18 cellular contexts compared by ENCODE assay signal in the genomic region with DNA sequence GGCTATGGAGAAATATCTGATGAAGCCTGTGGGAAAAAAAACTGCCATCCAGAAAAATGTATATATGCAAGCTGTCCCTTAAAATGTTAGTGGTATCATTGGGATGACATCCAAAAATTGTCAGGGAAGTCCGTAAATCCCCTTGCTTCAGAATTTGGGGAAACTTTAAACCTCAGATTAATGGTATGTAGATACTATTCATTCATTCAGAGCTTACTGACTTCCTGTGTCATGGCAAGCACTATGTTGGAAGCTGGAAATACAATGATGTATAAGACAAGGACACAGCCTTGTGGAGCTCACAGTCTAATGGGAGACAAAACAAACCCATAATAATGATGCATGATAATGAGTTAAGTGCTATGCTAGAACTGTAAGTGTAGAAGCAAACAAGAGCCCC. TPM values are rescaled to one million over a fixed set of nuclear protein-coding genes. Genes with fewer than 3 reads are reported as not detected.
DNase-seq lines count a peak whose midpoint lies in the region; ATAC-seq and TF ChIP-seq lines count a peak whose summit lies in the region.
"Had no signal": no experiment of that assay in that cellular context is flagged by ENCODE, and none has a peak within 500 bp of the region (broad histone marks: within the 10 kb centered on the region; RNA-seq: fewer than 3 reads in every experiment).

No MANE protein-coding gene starts in this region.

- H3K4me3 ChIP-seq in choroid plexus epithelial cell (ENCODE audit: low read depth, low read length), result no peak overlapping the region
- no peak overlapping the region for H3K4me3 ChIP-seq in right lobe of liver
- peak overlapping the region in 1 of 2 donors; percentile 36 for H3K4me3 ChIP-seq in stomach smooth muscle (ENCODE audit: low read length in 2 of 2)
- H3K4me3 ChIP-seq: GM23338, SJSA1 had no signal

- H3K9ac ChIP-seq in stomach smooth muscle (ENCODE audit: low read length in 2 of 2), result no peak overlapping the region

- ATAC-seq in right lobe of liver (peak in 1 of 4 donors; percentile 3), GM21381 (IDR thresholded peaks at IDR 0.05; ENCODE audit: unreplicated experiment) (no peak)
- ATAC-seq: GM23338 had no signal

- TF ChIP-seq CTCF in choroid plexus epithelial cell (conservative IDR thresholded peaks at IDR 0.05; ENCODE audit: low read depth, low read length) (no peak), right lobe of liver (IDR thresholded peaks at IDR 0.05) (no peak)

- H3K27me3 ChIP-seq in right lobe of liver (no peaks in the 10 kb centered on the region), stomach smooth muscle (ENCODE audit: control insufficient read depth in 1 of 2, insufficient read depth in 2 of 2, low read length in 2 of 2) (no peaks in the 10 kb centered on the region)
- H3K27me3 ChIP-seq: SJSA1 had no signal

- H3K27ac ChIP-seq in right lobe of liver (peak overlapping the region; percentile 75 to 82 (median 80)), stomach smooth muscle (ENCODE audit: low read length) (peak overlapping the region; percentile 94)
- H3K27ac ChIP-seq: SJSA1 had no signal

- H3K9me3 ChIP-seq in right lobe of liver, result no peaks in the 10 kb centered on the region
- H3K9me3 ChIP-seq in stomach smooth muscle (ENCODE audit: control insufficient read depth in 2 of 2, low read length in 2 of 2), result no peaks in the 10 kb centered on the region
- H3K9me3 ChIP-seq: SJSA1 had no signal

- intact Hi-C loops in right lobe of liver (cut with DNase I), result loop anchor here in 1 of 2 donors (5.0 kb wide), 1 partner anchor 208 kb away; no protein-coding TSS in a partner anchor

- peak; percentile 56 for DNase-seq in HCEC 1CT
- peak; percentile 50 for DNase-seq in choroid plexus epithelial cell (ENCODE audit: low read depth)
- DNase-seq in right lobe of liver, result no peak
- no peak for DNase-seq in SKM-1 (lab: John Stamatoyannopoulos, UW; ENCODE audit: unreplicated experiment)
- no peak for DNase-seq in NCI-H1048 (lab: John Stamatoyannopoulos, UW)
- no peak for DNase-seq in HT-29 (ENCODE audit: low spot score)
- DNase-seq: GF-D8, mesendoderm, NCI-H1930, NCI-H524 had no signal

- no peaks in the 10 kb centered on the region for H3K36me3 ChIP-seq in right lobe of liver
- H3K36me3 ChIP-seq in stomach smooth muscle (ENCODE audit: control insufficient read depth in 2 of 2, insufficient read depth in 2 of 2, low read length in 2 of 2), result peaks cover 2 to 4% of the 10 kb centered on the region in 2 donors
- H3K36me3 ChIP-seq: SJSA1 had no signal

- H3K4me1 ChIP-seq in right lobe of liver, result peaks cover 0 to 43% (median 12%) of the 10 kb centered on the region in 4 donors
- H3K4me1 ChIP-seq in stomach smooth muscle (ENCODE audit: control insufficient read depth, insufficient read depth, low read length), result peaks cover 61% of the 10 kb centered on the region

- 38% methylated on average over 1 of the region's 1 CpG for WGBS in right lobe of liver (ENCODE audit: insufficient coverage, low coverage, low lambda C conversion rate, missing lambda C conversion rate)

- TF ChIP-seq POLR2A in right lobe of liver (IDR thresholded peaks at IDR 0.05), result no peak

RNA-seq across cellular contexts. Expression of gene MOB3B, which starts 10.9 kb away (rescaled TPM):
- 1 to 10 TPM; 1.0 to 2.4 (median 1.7) TPM for total RNA-seq in right lobe of liver
- total RNA-seq in HT-29 (2014; rRNA removed; shearing (Covaris generic)), result 3.1 TPM in 2 replicates
- total RNA-seq: SJSA1 had no signal

RNA-seq across cellular contexts. Expression of gene IFNK, which starts 16.4 kb away (rescaled TPM):
- total RNA-seq in right lobe of liver, result not detected
- not detected in 2 replicates for total RNA-seq in HT-29 (2014; rRNA removed; shearing (Covaris generic))
- total RNA-seq: activated T-helper 2 cell treated with anti-CD3 and anti-CD28 coated beads, Interferon-gamma antibody, Interleukin-2, Interleukin-4, amounts not matched to agents 10 μg/mL and 5 μg/mL and 100 μg/mL, durations not matched to agents 14 hours and 24 hours and 36 hours; B cell; GM23338; neural crest cell; SJSA1; temporal lobe had no signal

RNA-seq across cellular contexts. Expression of gene C9orf72, which starts 32.7 kb away (rescaled TPM):
- 1 to 10 TPM; 4.9 to 7.7 (median 6.8) TPM for total RNA-seq in right lobe of liver
- 2.4 and 3.5 TPM in 2 replicates for total RNA-seq in HT-29 (2014; rRNA removed; shearing (Covaris generic))

Comparison
In these comparisons a context has a peak if more than half of its experiments do, and no peak if none do; other contexts are left out.
1. DNase-seq: peak in HCEC 1CT (single experiment) and choroid plexus epithelial cell (single experiment); none in right lobe of liver (0 of 3), SKM-1 (single experiment), NCI-H1048 (single experiment) and HT-29 (single experiment).